ENCODE assay signal across 1 cellular context in genomic region chr6:119348308-119349040, GRCh38.
A peak's percentile ranks its signal among the peaks of the same experiment; 100 is the strongest.
TF ChIP-seq lines count a peak whose summit lies in the region.

No MANE protein-coding gene starts in this region.

TF ChIP-seq in HepG2, 621 proteins besides CTCF, POLR2A, EP300 and RAD21 (continued from another document and continues in another):
- TF ChIP-seq ZNF33B (CRISPR knock-in tag; IDR thresholded peaks at IDR 0.05) (peak; percentile 32; the same call in 1 of the 2 replicates), ZNF280B (CRISPR knock-in tag; IDR thresholded peaks at IDR 0.05; ENCODE audit: borderline replicate concordance) (no peak), DR1 (CRISPR knock-in tag; IDR thresholded peaks at IDR 0.05) (no peak; the same call in 1 of the 2 replicates), ZFY (CRISPR knock-in tag; IDR thresholded peaks at IDR 0.05) (peak; percentile 79), IRF9 (CRISPR knock-in tag; IDR thresholded peaks at IDR 0.05; ENCODE audit: borderline replicate concordance) (0 out of 2 replicates have a peak, but pooled peaks have one; percentile 22), ARID4A (CRISPR knock-in tag; IDR thresholded peaks at IDR 0.05; ENCODE audit: borderline replicate concordance) (no peak), CENPT (CRISPR knock-in tag; IDR thresholded peaks at IDR 0.05; ENCODE audit: low read depth) (peak; percentile 54; the same call in 1 of the 2 replicates), ZNF234 (CRISPR knock-in tag; conservative IDR thresholded peaks at IDR 0.05) (no peak; the same call in 1 of the 2 replicates), ZNF746 (CRISPR knock-in tag; IDR thresholded peaks at IDR 0.05) (0 out of 2 replicates have a peak, but pooled peaks have one; percentile 36), NFRKB (IDR thresholded peaks at IDR 0.05) (no peak), ZNF513 (CRISPR knock-in tag; conservative IDR thresholded peaks at IDR 0.05) (0 out of 2 replicates have a peak, but pooled peaks have one; percentile 27), PRPF4 (IDR thresholded peaks at IDR 0.05; ENCODE audit: low read depth, low read length, poor library complexity, severe bottlenecking) (no peak), REXO4 (CRISPR knock-in tag; IDR thresholded peaks at IDR 0.05; ENCODE audit: borderline replicate concordance) (no peak), ZNF615 (CRISPR knock-in tag; IDR thresholded peaks at IDR 0.05; ENCODE audit: borderline replicate concordance) (no peak), ZBTB14 (CRISPR knock-in tag; IDR thresholded peaks at IDR 0.05) (no peak; the same call in 1 of the 2 replicates), DBP (CRISPR knock-in tag; IDR thresholded peaks at IDR 0.05; ENCODE audit: not compliant biosample characterization) (peak; percentile 42), ZNF710 (CRISPR knock-in tag; IDR thresholded peaks at IDR 0.05; ENCODE audit: borderline replicate concordance) (no peak; the same call in 1 of the 2 replicates), FOXK2 (IDR thresholded peaks at IDR 0.05) (no peak), STAG1 (CRISPR knock-in tag; IDR thresholded peaks at IDR 0.05) (0 out of 2 replicates have a peak, but pooled peaks have one; percentile 11), ATF5 (CRISPR knock-in tag; IDR thresholded peaks at IDR 0.05; ENCODE audit: low read depth) (no peak), ARNT (IDR thresholded peaks at IDR 0.05) (no peak), NR2F1 (CRISPR knock-in tag; IDR thresholded peaks at IDR 0.05) (peak; percentile 57 to 82), ZNF839 (CRISPR knock-in tag; IDR thresholded peaks at IDR 0.05; ENCODE audit: borderline replicate concordance) (no peak), ZBTB34 (CRISPR knock-in tag; IDR thresholded peaks at IDR 0.05) (0 out of 2 replicates have a peak, but pooled peaks have one; percentile 45), STAT5B (CRISPR knock-in tag; IDR thresholded peaks at IDR 0.05) (no peak), HOXA9 (CRISPR knock-in tag; IDR thresholded peaks at IDR 0.05; ENCODE audit: borderline replicate concordance) (no peak), SIN3B (IDR thresholded peaks at IDR 0.05; ENCODE audit: low read length) (no peak; the same call in 1 of the 2 replicates), KDM3A (CRISPR knock-in tag; IDR thresholded peaks at IDR 0.05; ENCODE audit: low read depth) (peak; percentile 59; the same call in 1 of the 2 replicates), ATF1 (CRISPR knock-in tag; IDR thresholded peaks at IDR 0.05) (no peak), CHD4 (IDR thresholded peaks at IDR 0.05; ENCODE audit: borderline replicate concordance, low read length) (no peak), THAP8 (CRISPR knock-in tag; IDR thresholded peaks at IDR 0.05; ENCODE audit: borderline replicate concordance) (no peak), RXRA (CRISPR knock-in tag; IDR thresholded peaks at IDR 0.05) (peak; percentile 67; the same call in 1 of the 2 replicates), ZBTB38 (CRISPR knock-in tag; IDR thresholded peaks at IDR 0.05) (peak; percentile 34; the same call in 1 of the 2 replicates), ZNF512B (CRISPR knock-in tag; IDR thresholded peaks at IDR 0.05; ENCODE audit: borderline replicate concordance) (0 out of 2 replicates have a peak, but pooled peaks have one; percentile 42), HBP1 (CRISPR knock-in tag; IDR thresholded peaks at IDR 0.05; ENCODE audit: low read depth) (peak; percentile 57; the same call in 1 of the 2 replicates), MAFG (CRISPR knock-in tag; IDR thresholded peaks at IDR 0.05) (no peak), ZNF10 (CRISPR knock-in tag; IDR thresholded peaks at IDR 0.05; ENCODE audit: borderline replicate concordance, low read depth) (no peak), MAF1 (CRISPR knock-in tag; IDR thresholded peaks at IDR 0.05; ENCODE audit: borderline replicate concordance) (no peak), CBX5 (CRISPR knock-in tag; IDR thresholded peaks at IDR 0.05; ENCODE audit: borderline replicate concordance) (no peak; the same call in 1 of the 2 replicates)
